Comparison of ENCODE assay signal across 12 cellular contexts in the genomic region with DNA sequence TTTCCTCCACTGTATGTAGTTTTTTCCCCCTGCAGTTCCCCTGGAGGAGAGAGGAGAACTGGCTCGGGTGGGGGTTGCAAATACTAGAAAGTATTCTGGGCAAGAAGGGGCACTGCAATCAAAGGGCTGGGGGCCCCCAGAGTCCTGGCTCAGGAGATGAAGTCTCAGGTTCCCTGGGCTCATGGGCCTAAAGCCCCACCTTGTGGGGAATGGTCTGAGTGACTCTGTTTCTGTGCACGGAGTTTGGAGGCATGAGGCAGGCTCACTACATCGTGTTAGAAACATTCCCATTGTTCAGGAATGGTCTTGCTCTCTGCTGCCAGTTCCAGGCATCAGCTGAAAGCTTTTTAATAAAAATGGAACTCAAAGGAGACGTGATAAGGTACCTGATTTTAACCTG.
DNase-seq lines count a peak whose midpoint lies in the region; ATAC-seq and TF ChIP-seq lines count a peak whose summit lies in the region.
"Had no signal": no experiment of that assay in that cellular context is flagged by ENCODE, and none has a peak within 500 bp of the region (broad histone marks: within the 10 kb centered on the region; RNA-seq: fewer than 3 reads in every experiment).

No MANE protein-coding gene starts in this region.

- peaks cover 2% of the 10 kb centered on the region for H3K9me3 Mint-ChIP-seq in neural crest cell
- no peaks in the 10 kb centered on the region for H3K9me3 Mint-ChIP-seq in activated naive CD8-positive, alpha-beta T cell treated with anti-CD3 and anti-CD28 coated beads, Interleukin-2, amount 50 U/mL, for 24 hours

- TF ChIP-seq CTCF in GM12873 (IDR thresholded peaks at IDR 0.05; ENCODE audit: insufficient read depth, low read depth, low read length, missing control alignments) (peak; percentile 11), neural crest cell (conservative IDR thresholded peaks at IDR 0.05) (peak; percentile 50)

- H3K36me3 Mint-ChIP-seq in neural crest cell (ENCODE audit: low read depth): no peaks in the 10 kb centered on the region
- no peaks in the 10 kb centered on the region for H3K36me3 Mint-ChIP-seq in activated naive CD8-positive, alpha-beta T cell treated with anti-CD3 and anti-CD28 coated beads, Interleukin-2, amount 50 U/mL, for 24 hours (ENCODE audit: low read depth)

- ATAC-seq in HG02571 (IDR thresholded peaks at IDR 0.05; ENCODE audit: unreplicated experiment): no peak
- no peak for ATAC-seq in activated naive CD8-positive, alpha-beta T cell treated with anti-CD3 and anti-CD28 coated beads, Interleukin-2, amount 50 U/mL, for 24 hours
- ATAC-seq: mucosa of descending colon had no signal

- DNase-seq in NCI-H1105 treated with DMSO at 0.1 percent for 48 hours (lab: John Stamatoyannopoulos, UW): peak; percentile 44
- DNase-seq in dermis blood vessel endothelial cell: peak; percentile 44
- no peak for DNase-seq in neural crest cell (ENCODE audit: low read depth, low spot score)
- DNase-seq in SKM-1 (lab: John Stamatoyannopoulos, UW; ENCODE audit: unreplicated experiment): no peak
- no peak for DNase-seq in activated naive CD8-positive, alpha-beta T cell treated with anti-CD3 and anti-CD28 coated beads, Interleukin-2, amount 50 U/mL, for 24 hours
- no peak for DNase-seq in A172 (ENCODE audit: low spot score)
- DNase-seq: activated naive CD4-positive, alpha-beta T cell treated with anti-CD3 and anti-CD28 coated beads, Interleukin-2, amount 50 U/mL, for 16 hours; mucosa of descending colon; stimulated activated CD4-positive, alpha-beta T cell treated with anti-CD3 and anti-CD28 coated beads, Interleukin-4, amount 100 ng/mL, for 24 hours; upper lobe of left lung had no signal

- no peak overlapping the region for H3K4me3 Mint-ChIP-seq in neural crest cell
- H3K4me3 Mint-ChIP-seq in activated naive CD8-positive, alpha-beta T cell treated with anti-CD3 and anti-CD28 coated beads, Interleukin-2, amount 50 U/mL, for 24 hours: no peak overlapping the region

- no peaks in the 10 kb centered on the region for H3K27me3 Mint-ChIP-seq in neural crest cell (ENCODE audit: low read depth)
- H3K27me3 Mint-ChIP-seq in activated naive CD8-positive, alpha-beta T cell treated with anti-CD3 and anti-CD28 coated beads, Interleukin-2, amount 50 U/mL, for 24 hours: no peaks in the 10 kb centered on the region

- peaks cover 31% of the 10 kb centered on the region for H3K4me1 Mint-ChIP-seq in neural crest cell
- no peaks in the 10 kb centered on the region for H3K4me1 Mint-ChIP-seq in activated naive CD8-positive, alpha-beta T cell treated with anti-CD3 and anti-CD28 coated beads, Interleukin-2, amount 50 U/mL, for 24 hours

- H3K27ac Mint-ChIP-seq in neural crest cell (ENCODE audit: unreplicated experiment): no peak overlapping the region
- H3K27ac Mint-ChIP-seq in activated naive CD8-positive, alpha-beta T cell treated with anti-CD3 and anti-CD28 coated beads, Interleukin-2, amount 50 U/mL, for 24 hours: no peak overlapping the region

Comparison
In these comparisons a context has a peak if more than half of its experiments do, and no peak if none do; other contexts are left out.
1. DNase-seq: peak in NCI-H1105 treated with DMSO at 0.1 percent for 48 hours (single experiment) and dermis blood vessel endothelial cell (single experiment); none in neural crest cell (single experiment), SKM-1 (single experiment), activated naive CD8-positive, alpha-beta T cell treated with anti-CD3 and anti-CD28 coated beads, Interleukin-2, amount 50 U/mL, for 24 hours (single experiment) and A172 (single experiment).